8 cellular contexts compared by ENCODE assay signal in genomic region chr1:39026051-39026946, GRCh38. TPM values are rescaled to one million over a fixed set of nuclear protein-coding genes. Genes with fewer than 3 reads are reported as not detected.
DNase-seq lines count a peak whose midpoint lies in the region; ATAC-seq and TF ChIP-seq lines count a peak whose summit lies in the region.

Gene NDUFS5, plus strand, starts transcription at chr1:39026350. Its CDS starts 2,375 bp downstream, at chr1:39028725.

- H3K4me3 ChIP-seq in astrocyte of the cerebellum (ENCODE audit: low read depth, low read length) = peak within 1 kb of the TSS; percentile 94
- peak within 1 kb of the TSS; percentile 70 for H3K4me3 ChIP-seq in hepatocyte
- peak within 1 kb of the TSS; percentile 58 to 72 for H3K4me3 ChIP-seq in aorta (ENCODE audit: low read length in 2 of 2)

- peak within 1 kb of the TSS; percentile 94 for H3K27ac ChIP-seq in hepatocyte
- H3K27ac ChIP-seq in aorta (ENCODE audit: low read depth in 1 of 2, low read length in 2 of 2) = peak within 1 kb of the TSS; percentile 73 to 81

- no peak for TF ChIP-seq CTCF in astrocyte of the cerebellum (IDR thresholded peaks at IDR 0.05; ENCODE audit: low read depth, low read length, missing control alignments)
- TF ChIP-seq CTCF in hepatocyte (IDR thresholded peaks at IDR 0.05; ENCODE audit: poor library complexity) = no peak

- peaks cover 5% of the 10 kb centered on the region for H3K4me1 ChIP-seq in hepatocyte (ENCODE audit: insufficient read depth)
- no peaks in the 10 kb centered on the region for H3K4me1 ChIP-seq in aorta (ENCODE audit: control insufficient read depth in 1 of 2, insufficient read depth in 2 of 2, low read length in 2 of 2)

- H3K27me3 ChIP-seq in hepatocyte (no peaks in the 10 kb centered on the region), aorta (ENCODE audit: control insufficient read depth in 1 of 2, insufficient read depth in 2 of 2, low read length in 1 of 2) (no peaks in the 10 kb centered on the region)

- peaks cover 48% of the 10 kb centered on the region for H3K79me2 ChIP-seq in hepatocyte

- H3K9me3 ChIP-seq in hepatocyte (ENCODE audit: low read depth) (no peaks in the 10 kb centered on the region), aorta (ENCODE audit: control insufficient read depth, low read length) (no peaks in the 10 kb centered on the region)

- intact Hi-C loops in aorta (cut with DNase I) = no loop called here

- DNase-seq in NCI-H2029 (lab: John Stamatoyannopoulos, UW) (peak; percentile 100), T-helper 9 cell (peak; percentile 74), astrocyte of the cerebellum (ENCODE audit: low read depth) (peak; percentile 85), hepatocyte (ENCODE audit: low spot score) (peak; percentile 96), renal cortical epithelial cell (ENCODE audit: low read depth) (peak; percentile 87), aorta (peak; percentile 94 to 97)

- H2AFZ ChIP-seq in hepatocyte = peak within 1 kb of the TSS; percentile 75

- peaks cover 6% of the 10 kb centered on the region for H4K20me1 ChIP-seq in hepatocyte (ENCODE audit: insufficient read depth, poor library complexity, severe bottlenecking)

- H3K9me2 ChIP-seq in hepatocyte (replicated peaks; ENCODE audit: insufficient read depth) = no peaks in the 10 kb centered on the region

- under 1% methylated on average over 51 of the region's 51 CpGs for whole genome bisulfite sequencing in hepatocyte (ENCODE audit: low lambda C conversion rate, missing lambda C conversion rate)
- 0% methylated on average over 51 of the region's 51 CpGs for WGBS in aorta, 2 donors

- no peaks in the 10 kb centered on the region for H3K36me3 ChIP-seq in hepatocyte (replicated peaks; ENCODE audit: insufficient read depth, low read depth)
- H3K36me3 ChIP-seq in aorta (ENCODE audit: control insufficient read depth in 1 of 2, insufficient read depth in 2 of 2, low read length in 1 of 2) = peaks cover 0 to 4% of the 10 kb centered on the region in 2 donors

- in situ Hi-C loops in astrocyte of the cerebellum (cut with HindIII; ENCODE audit: low sequenced_read_pairs) = no loop called here

- H3K4me2 ChIP-seq in hepatocyte = peak within 1 kb of the TSS; percentile 84

- ATAC-seq in GM18498 (IDR thresholded peaks at IDR 0.05; ENCODE audit: unreplicated experiment) (peak; percentile 80), HG02970 (IDR thresholded peaks at IDR 0.05; ENCODE audit: low FRiP score, unreplicated experiment) (peak; percentile 74), aorta (ENCODE audit: low FRiP score) (peak; percentile 97)

RNA-seq across cellular contexts. Expression of gene NDUFS5, which starts in this region (rescaled TPM):
- total RNA-seq in hepatocyte (449 and 465 TPM in 2 replicates), renal cortical epithelial cell (510 and 879 TPM in 2 replicates), aorta (100 to 1,000 TPM; 114 to 134 TPM)
- polyA plus RNA-seq in hepatocyte (535 and 547 TPM in 2 replicates), aorta (100 to 1,000 TPM; 511 to 574 TPM)

Comparison
In these comparisons a context has a peak if more than half of its experiments do, and no peak if none do; other contexts are left out.
1. Peak in every context shown above with its lines: DNase-seq, ATAC-seq, H3K4me3 ChIP-seq and H3K27ac ChIP-seq.